Comparison of ENCODE assay signal across 8 cellular contexts in the genomic region with DNA sequence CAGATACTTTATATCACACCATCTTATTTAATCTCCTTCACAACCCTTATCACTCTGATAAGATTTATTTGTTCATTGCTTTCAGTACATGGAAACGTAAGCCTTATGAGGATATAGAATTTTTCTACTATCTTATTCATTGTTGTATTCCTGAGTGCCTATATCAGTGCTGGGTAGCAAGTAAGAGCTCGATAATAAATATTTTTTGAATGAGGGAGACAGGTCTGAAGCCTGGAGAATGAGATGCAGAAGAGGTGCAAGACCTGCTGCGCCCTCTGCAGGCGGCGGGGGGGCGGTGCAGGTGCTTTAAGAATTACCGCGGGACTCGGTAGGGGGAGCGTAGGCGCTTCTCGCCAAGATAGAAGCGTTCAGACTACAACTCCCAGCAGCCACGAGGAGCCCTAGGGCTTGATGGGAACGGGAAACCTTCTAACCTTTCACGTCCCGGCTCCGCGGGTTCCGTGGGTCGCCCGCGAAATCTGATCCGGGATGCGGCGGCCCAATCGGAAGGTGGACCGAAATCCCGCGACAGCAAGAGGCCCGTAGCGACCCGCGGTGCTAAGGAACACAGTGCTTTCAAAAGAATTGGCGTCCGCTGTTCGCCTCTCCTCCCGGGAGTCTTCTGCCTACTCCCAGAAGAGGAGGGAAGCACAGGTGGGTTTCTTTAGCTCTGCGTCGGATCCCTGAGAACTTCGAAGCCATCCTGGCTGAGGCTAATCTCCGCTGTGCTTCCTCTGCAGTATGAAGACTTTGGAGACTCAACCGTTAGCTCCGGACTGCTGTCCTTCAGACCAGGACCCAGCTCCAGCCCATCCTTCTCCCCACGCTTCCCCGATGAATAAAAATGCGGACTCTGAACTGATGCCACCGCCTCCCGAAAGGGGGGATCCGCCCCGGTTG. TPM values are rescaled to one million over a fixed set of nuclear protein-coding genes. Genes with fewer than 3 reads are reported as not detected.
DNase-seq lines count a peak whose midpoint lies in the region; ATAC-seq and TF ChIP-seq lines count a peak whose summit lies in the region.

A gene (plus strand): TSS at position 570 of the 900 bp plus-strand sequence. CDS start 172 bp downstream, at position 742.

- H3K9me3 ChIP-seq in heart right ventricle = no peaks in the 10 kb centered on the region

- peak; percentile 56 for ATAC-seq in HG02870 (IDR thresholded peaks at IDR 0.05; ENCODE audit: unreplicated experiment)
- ATAC-seq in heart right ventricle = peak; percentile 93 to 96 (median 95)

- intact Hi-C loops in T-helper 1 cell treated with Interleukin-12 subunit alpha and Interleukin-12 subunit beta and Interleukin-4 antibody, amounts not matched to agents 30 ng/mL and 1 ng/mL, for 36 hours (cut with micrococcal nuclease) = loop anchor here (1.0 to 2.0 kb wide), 8 partner anchors 47 to 436 kb away; a partner anchor contains a TSS
- intact Hi-C loops in heart right ventricle (cut with DNase I) = loop anchor here in 8 of 10 donors (1.0 to 10.0 kb wide), 11 partner anchors 36 to 333 kb away; a partner anchor contains a TSS
- intact Hi-C loops in posterior vena cava (cut with DNase I) = loop anchor here (2.0 to 10.0 kb wide), 2 partner anchors 53 to 55 kb away; a partner anchor contains a TSS

- H3K27ac ChIP-seq in heart right ventricle = peak within 1 kb of the TSS; percentile 84 to 97 (median 94)

- DNase-seq in GM13976 (ENCODE audit: low spot score) = peak; percentile 96
- peak; percentile 90 for DNase-seq in NCI-H146 treated with DMSO at 0.1 percent for 48 hours (lab: John Stamatoyannopoulos, UW; ENCODE audit: unreplicated experiment)
- peak; percentile 99 for DNase-seq in amniotic epithelial cell (ENCODE audit: low read depth)
- peak; percentile 94 to 98 for DNase-seq in heart right ventricle
- DNase-seq in posterior vena cava (ENCODE audit: low spot score) = peak; percentile 99
- DNase-seq in ureter (ENCODE audit: low spot score) = peak; percentile 98

- peaks cover 0 to 30% (median 0%) of the 10 kb centered on the region in 9 donors for H3K36me3 ChIP-seq in heart right ventricle

- WGBS in heart right ventricle, 2 donors = 0 to 1% methylated on average over 51 of the region's 51 CpGs

- peak within 1 kb of the TSS; percentile 68 to 97 (median 80) for H3K4me3 ChIP-seq in heart right ventricle

- in situ Hi-C loops in GM13976 (cut with MboI; ENCODE audit: low sequenced_read_pairs, unreplicated experiment) = no loop called here

- no peaks in the 10 kb centered on the region for H3K27me3 ChIP-seq in heart right ventricle

- TF ChIP-seq CTCF in GM13976 (IDR thresholded peaks at IDR 0.05; ENCODE audit: borderline replicate concordance, control extremely low read depth, extremely low read depth, insufficient read depth, missing control alignments) (peak; percentile 97), heart right ventricle (IDR thresholded peaks at IDR 0.05) (peak in 8 of 9 donors; percentile 97 to 100 (median 100))

- peaks cover 6 to 36% (median 25%) of the 10 kb centered on the region in 9 donors for H3K4me1 ChIP-seq in heart right ventricle

RNA-seq across cellular contexts. Expression of the gene that starts here (rescaled TPM):
- 19.7 and 23.9 TPM in 2 replicates for total RNA-seq in T-helper 1 cell treated with Interleukin-12 subunit alpha and Interleukin-12 subunit beta and Interleukin-4 antibody, amounts not matched to agents 30 ng/mL and 1 ng/mL, for 36 hours
- total RNA-seq in heart right ventricle (1 to 10 TPM; 3.8 to 5.8 (median 4.7) TPM), posterior vena cava (1 to 10 TPM; 4.8 to 5.0 TPM), ureter (6.5 TPM)
- 10 to 100 TPM; 10.4 to 12.1 TPM for polyA plus RNA-seq in heart right ventricle

Comparison
In these comparisons a context has a peak if more than half of its experiments do, and no peak if none do; other contexts are left out.
1. Peak in every context shown above with its lines: DNase-seq, ATAC-seq, H3K4me3 ChIP-seq and H3K27ac ChIP-seq.